Comparison of ENCODE assay signal across 9 cellular contexts in genomic region chr6:4647414-4648365, GRCh38.
DNase-seq lines count a peak whose midpoint lies in the region; ATAC-seq, FAIRE-seq and TF ChIP-seq lines count a peak whose summit lies in the region.
"Had no signal": no experiment of that assay in that cellular context is flagged by ENCODE, and none has a peak within 500 bp of the region (broad histone marks: within the 10 kb centered on the region; RNA-seq: fewer than 3 reads in every experiment).

No MANE protein-coding gene starts in this region.

- H3K27me3 Mint-ChIP-seq in activated CD4-positive, alpha-beta T cell treated with anti-CD3 and anti-CD28 coated beads, Interleukin-2, amount 10 ng/mL, durations not matched to agents 24 days and 14 days = peaks cover 26% of the 10 kb centered on the region

- no peaks in the 10 kb centered on the region for H3K36me3 ChIP-seq in left ventricle myocardium inferior
- no peaks in the 10 kb centered on the region for H3K36me3 ChIP-seq in pancreas

- H3K27me3 ChIP-seq in left ventricle myocardium inferior (ENCODE audit: low read depth) = no peaks in the 10 kb centered on the region
- peaks cover 0 to 10% (median 3%) of the 10 kb centered on the region in 4 donors for H3K27me3 ChIP-seq in pancreas

- H3K9me3 Mint-ChIP-seq in activated CD4-positive, alpha-beta T cell treated with anti-CD3 and anti-CD28 coated beads, Interleukin-2, amount 10 ng/mL, durations not matched to agents 24 days and 14 days = peaks cover 7% of the 10 kb centered on the region

- no peak for FAIRE-seq in pancreas (lab: Jason Lieb, UNC)
- FAIRE-seq: islet of Langerhans had no signal

- H3K9me3 ChIP-seq in left ventricle myocardium inferior (replicated peaks) (peaks cover 9% of the 10 kb centered on the region), pancreas (no peaks in the 10 kb centered on the region)

- peak overlapping the region; percentile 42 for H3K27ac ChIP-seq in left ventricle myocardium inferior (replicated peaks)
- H3K27ac ChIP-seq in pancreas = peak overlapping the region in 1 of 4 donors; percentile 45

- intact Hi-C loops in activated CD4-positive, alpha-beta T cell treated with anti-CD3 and anti-CD28 coated beads, Interleukin-2, amount 10 ng/mL, durations not matched to agents 24 days and 14 days (cut with micrococcal nuclease) = no loop called here
- intact Hi-C loops in left ventricle myocardium inferior (cut with micrococcal nuclease) = no loop called here
- intact Hi-C loops in pancreas (cut with DNase I) = no loop called here

- peak overlapping the region; percentile 62 for H3K4me3 Mint-ChIP-seq in activated CD4-positive, alpha-beta T cell treated with anti-CD3 and anti-CD28 coated beads, Interleukin-2, amount 10 ng/mL, durations not matched to agents 24 days and 14 days

- DNase-seq in activated CD4-positive, alpha-beta T cell treated with anti-CD3 and anti-CD28 coated beads, Interleukin-2, amount 10 ng/mL, durations not matched to agents 24 days and 14 days = peak; percentile 67
- no peak for DNase-seq in activated CD4-positive, alpha-beta T cell treated with anti-CD3 and anti-CD28 coated beads, Interleukin-2, amount 50 U/mL, for 4 hours
- DNase-seq in NCI-H526 (lab: John Stamatoyannopoulos, UW) (peak; percentile 71 to 89), anterior cingulate cortex (lab: John Stamatoyannopoulos, UW) (peak in 55 of 58 donors; percentile 13 to 83 (median 60)), left ventricle myocardium inferior (peak; percentile 77), pancreas (peak; percentile 80 to 90 (median 83))

- no peak for TF ChIP-seq CTCF in left ventricle myocardium inferior (IDR thresholded peaks at IDR 0.05; ENCODE audit: borderline replicate concordance)
- TF ChIP-seq CTCF in pancreas (IDR thresholded peaks at IDR 0.05) = no peak

- ATAC-seq in pancreas = peak; percentile 99 to 100 (median 100)
- no peak for ATAC-seq in HG02678 (IDR thresholded peaks at IDR 0.05; ENCODE audit: unreplicated experiment)
- ATAC-seq in GM19467 (IDR thresholded peaks at IDR 0.05; ENCODE audit: unreplicated experiment) = no peak

- 11 to 12% methylated on average over 22 of the region's 22 CpGs for WGBS in pancreas, 2 donors

- H3K4me1 ChIP-seq in left ventricle myocardium inferior (peaks cover 11% of the 10 kb centered on the region), pancreas (peaks cover 0 to 3% (median 0%) of the 10 kb centered on the region in 3 donors)

- H3K36me3 Mint-ChIP-seq in activated CD4-positive, alpha-beta T cell treated with anti-CD3 and anti-CD28 coated beads, Interleukin-2, amount 10 ng/mL, durations not matched to agents 24 days and 14 days (ENCODE audit: low read depth) = no peaks in the 10 kb centered on the region

- H3K27ac Mint-ChIP-seq in activated CD4-positive, alpha-beta T cell treated with anti-CD3 and anti-CD28 coated beads, Interleukin-2, amount 10 ng/mL, durations not matched to agents 24 days and 14 days = no peak overlapping the region

- peak overlapping the region; percentile 58 for H3K4me3 ChIP-seq in left ventricle myocardium inferior
- peak overlapping the region in 2 of 4 donors; percentile 34 to 42 for H3K4me3 ChIP-seq in pancreas

- H3K4me1 Mint-ChIP-seq in activated CD4-positive, alpha-beta T cell treated with anti-CD3 and anti-CD28 coated beads, Interleukin-2, amount 10 ng/mL, durations not matched to agents 24 days and 14 days = peaks cover 6% of the 10 kb centered on the region

Comparison
In these comparisons a context has a peak if more than half of its experiments do, and no peak if none do; other contexts are left out.
1. DNase-seq: peak in activated CD4-positive, alpha-beta T cell treated with anti-CD3 and anti-CD28 coated beads, Interleukin-2, amount 10 ng/mL, durations not matched to agents 24 days and 14 days (single experiment), NCI-H526 (2 of 2), anterior cingulate cortex (55 of 58), left ventricle myocardium inferior (single experiment) and pancreas (6 of 6); none in activated CD4-positive, alpha-beta T cell treated with anti-CD3 and anti-CD28 coated beads, Interleukin-2, amount 50 U/mL, for 4 hours (0 of 2).
2. ATAC-seq: peak in pancreas (4 of 4); none in HG02678 (single experiment) and GM19467 (single experiment).